ENCODE assay signal across 10 cellular contexts in the genomic region with DNA sequence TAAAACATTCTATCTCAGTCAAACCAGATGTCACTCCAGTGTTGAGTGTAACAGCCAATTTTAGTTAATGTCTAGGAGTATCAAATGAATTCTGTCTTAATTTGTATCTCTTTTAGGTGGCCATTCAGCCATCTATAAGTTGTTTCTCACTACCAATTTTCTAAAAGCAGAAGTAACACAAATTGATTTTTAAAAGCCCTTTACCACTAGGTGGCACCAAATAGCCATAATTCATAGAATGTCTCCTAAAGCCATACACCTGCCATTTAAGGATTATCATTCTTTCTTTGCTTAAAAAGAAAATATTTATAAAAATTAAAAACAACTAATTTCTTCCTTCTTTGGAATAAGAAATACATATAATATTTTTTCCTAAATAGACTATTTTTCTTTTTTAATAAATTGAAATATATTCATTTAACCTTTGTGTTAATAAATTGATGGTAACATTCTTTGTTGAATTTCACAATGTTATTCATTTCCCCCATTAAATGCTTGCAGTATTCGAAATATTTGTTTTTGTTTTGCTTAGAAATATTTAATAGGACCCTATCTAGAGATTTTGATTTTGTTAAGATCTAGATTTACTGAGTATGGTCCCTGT.
DNase-seq lines count a peak whose midpoint lies in the region; ATAC-seq, FAIRE-seq and TF ChIP-seq lines count a peak whose summit lies in the region.
"Had no signal": no experiment of that assay in that cellular context is flagged by ENCODE, and none has a peak within 500 bp of the region (broad histone marks: within the 10 kb centered on the region; RNA-seq: fewer than 3 reads in every experiment).

No MANE protein-coding gene starts in this region.

- FAIRE-seq in colon (lab: Jason Lieb, UNC) = peak; percentile 87

- no peaks in the 10 kb centered on the region for H3F3A ChIP-seq in OCI-LY1 (ENCODE audit: insufficient read depth, low read length)

- no peak overlapping the region for H2BK15ac ChIP-seq in mesendoderm (replicated peaks; ENCODE audit: low read depth)

- DNase-seq in NCI-H510A treated with DMSO at 0.1 percent for 48 hours (lab: John Stamatoyannopoulos, UW) (peak; percentile 41), NCI-H510A (lab: John Stamatoyannopoulos, UW) (no peak), mesendoderm (peak; percentile 58)
- DNase-seq in stimulated activated naive CD4-positive, alpha-beta T cell treated with Interleukin-2 at 50 U/mL for 16 hours (lab: John Stamatoyannopoulos, UW) = no peak

- no CpG with 5 or more reads among the region's 1 CpG for WGBS in mesendoderm (ENCODE audit: extremely low coverage, insufficient coverage, low lambda C conversion rate)

- TF ChIP-seq EP300 in Ishikawa (IDR thresholded peaks at IDR 0.05; ENCODE audit: borderline replicate concordance) = no peak

- no peak overlapping the region for H2BK5ac ChIP-seq in mesendoderm (ENCODE audit: low read length)

- no peak overlapping the region for H3K4me2 ChIP-seq in OCI-LY1 (ENCODE audit: low read length)
- no peak overlapping the region for H3K4me2 ChIP-seq in mesendoderm (ENCODE audit: low read length)
- H3K4me2 ChIP-seq: BLaER1 had no signal

- H2BK120ac ChIP-seq in mesendoderm (ENCODE audit: low read depth, low read length) = no peak overlapping the region

- no peak overlapping the region for H2AFZ ChIP-seq in OCI-LY1 (ENCODE audit: low read length)

- H3K27ac ChIP-seq in OCI-LY1 (ENCODE audit: low read depth, low read length, poor library complexity, severe bottlenecking) (no peak overlapping the region), mesendoderm (ENCODE audit: low read depth, low read length) (no peak overlapping the region)
- H3K27ac ChIP-seq: BLaER1 had no signal

- no peak overlapping the region for H3K56ac ChIP-seq in mesendoderm (ENCODE audit: low read length)

- H3K9ac ChIP-seq in OCI-LY1 (ENCODE audit: low read length) = no peak overlapping the region
- no peak overlapping the region for H3K9ac ChIP-seq in mesendoderm (ENCODE audit: low read length)
- H3K9ac ChIP-seq: BLaER1 had no signal

- H3K36me3 ChIP-seq in OCI-LY1 (ENCODE audit: insufficient read depth, low read length) = no peaks in the 10 kb centered on the region
- H3K36me3 ChIP-seq in mesendoderm (ENCODE audit: control insufficient read depth, insufficient read depth, low read length) = no peaks in the 10 kb centered on the region
- H3K36me3 ChIP-seq: BLaER1 had no signal

- H4K8ac ChIP-seq in mesendoderm (ENCODE audit: low read depth, low read length) = no peak overlapping the region

- peak; percentile 72 for TF ChIP-seq RAD21 in Ishikawa (IDR thresholded peaks at IDR 0.05; ENCODE audit: low read depth)

- H4K5ac ChIP-seq in mesendoderm (ENCODE audit: low read length) = no peak overlapping the region

- H3K4me3 ChIP-seq in OCI-LY1 (ENCODE audit: low read depth, low read length, poor library complexity, severe bottlenecking) (no peak overlapping the region), mesendoderm (ENCODE audit: low read length) (no peak overlapping the region)
- H3K4me3 ChIP-seq: BLaER1 had no signal

- H3K23ac ChIP-seq in mesendoderm (ENCODE audit: low read length) = no peak overlapping the region

- H3K9me3 ChIP-seq in OCI-LY1 (ENCODE audit: low read length) = no peaks in the 10 kb centered on the region
- H3K9me3 ChIP-seq: BLaER1 had no signal

- H3K4me1 ChIP-seq in OCI-LY1 (ENCODE audit: insufficient read depth, low read length, severe bottlenecking) = no peaks in the 10 kb centered on the region
- H3K4me1 ChIP-seq in mesendoderm (ENCODE audit: control insufficient read depth, low read depth, low read length) = no peaks in the 10 kb centered on the region
- H3K4me1 ChIP-seq: BLaER1 had no signal

- peak; percentile 91 for ATAC-seq in GM21619 (IDR thresholded peaks at IDR 0.05; ENCODE audit: unreplicated experiment)
- ATAC-seq: stimulated activated naive CD8-positive, alpha-beta T cell treated with anti-CD3 and anti-CD28 coated beads, Interleukin-15, amount 100 ng/mL, for 72 hours had no signal

- no peaks in the 10 kb centered on the region for H3K79me1 ChIP-seq in mesendoderm (ENCODE audit: low read length)

- H3K18ac ChIP-seq in mesendoderm (ENCODE audit: low read length) = no peak overlapping the region

- H3K79me2 ChIP-seq in OCI-LY1 (ENCODE audit: insufficient read depth, low read length) (no peaks in the 10 kb centered on the region), mesendoderm (ENCODE audit: control insufficient read depth, insufficient read depth, low read length) (no peaks in the 10 kb centered on the region)

- no peak overlapping the region for H3K4ac ChIP-seq in mesendoderm (ENCODE audit: low read depth, low read length)

- peak; percentile 87 for TF ChIP-seq CTCF in OCI-LY1 (IDR thresholded peaks at IDR 0.05; ENCODE audit: low read length)

- no peaks in the 10 kb centered on the region for H3K9me2 ChIP-seq in OCI-LY1 (ENCODE audit: low read depth, low read length)

- H3K27me3 ChIP-seq in OCI-LY1 (ENCODE audit: insufficient read depth, low read length) (no peaks in the 10 kb centered on the region), mesendoderm (ENCODE audit: insufficient read depth, low read length, poor library complexity) (no peaks in the 10 kb centered on the region)
- H3K27me3 ChIP-seq: BLaER1 had no signal

- H4K20me1 ChIP-seq in OCI-LY1 (ENCODE audit: insufficient read depth, low read length) = no peaks in the 10 kb centered on the region
- H4K20me1 ChIP-seq: BLaER1 had no signal

- no peak overlapping the region for H2AK5ac ChIP-seq in mesendoderm (ENCODE audit: low read length)

TF ChIP-seq in Ishikawa, 13 proteins besides CTCF, POLR2A, EP300 and RAD21:
- TF ChIP-seq TCF12 (IDR thresholded peaks at IDR 0.05; ENCODE audit: low read depth) (no peak), YY1 (IDR thresholded peaks at IDR 0.05; ENCODE audit: low read depth) (no peak), ZBTB7A (IDR thresholded peaks at IDR 0.05; ENCODE audit: low read depth) (no peak)
- TF ChIP-seq, protein P1, sequence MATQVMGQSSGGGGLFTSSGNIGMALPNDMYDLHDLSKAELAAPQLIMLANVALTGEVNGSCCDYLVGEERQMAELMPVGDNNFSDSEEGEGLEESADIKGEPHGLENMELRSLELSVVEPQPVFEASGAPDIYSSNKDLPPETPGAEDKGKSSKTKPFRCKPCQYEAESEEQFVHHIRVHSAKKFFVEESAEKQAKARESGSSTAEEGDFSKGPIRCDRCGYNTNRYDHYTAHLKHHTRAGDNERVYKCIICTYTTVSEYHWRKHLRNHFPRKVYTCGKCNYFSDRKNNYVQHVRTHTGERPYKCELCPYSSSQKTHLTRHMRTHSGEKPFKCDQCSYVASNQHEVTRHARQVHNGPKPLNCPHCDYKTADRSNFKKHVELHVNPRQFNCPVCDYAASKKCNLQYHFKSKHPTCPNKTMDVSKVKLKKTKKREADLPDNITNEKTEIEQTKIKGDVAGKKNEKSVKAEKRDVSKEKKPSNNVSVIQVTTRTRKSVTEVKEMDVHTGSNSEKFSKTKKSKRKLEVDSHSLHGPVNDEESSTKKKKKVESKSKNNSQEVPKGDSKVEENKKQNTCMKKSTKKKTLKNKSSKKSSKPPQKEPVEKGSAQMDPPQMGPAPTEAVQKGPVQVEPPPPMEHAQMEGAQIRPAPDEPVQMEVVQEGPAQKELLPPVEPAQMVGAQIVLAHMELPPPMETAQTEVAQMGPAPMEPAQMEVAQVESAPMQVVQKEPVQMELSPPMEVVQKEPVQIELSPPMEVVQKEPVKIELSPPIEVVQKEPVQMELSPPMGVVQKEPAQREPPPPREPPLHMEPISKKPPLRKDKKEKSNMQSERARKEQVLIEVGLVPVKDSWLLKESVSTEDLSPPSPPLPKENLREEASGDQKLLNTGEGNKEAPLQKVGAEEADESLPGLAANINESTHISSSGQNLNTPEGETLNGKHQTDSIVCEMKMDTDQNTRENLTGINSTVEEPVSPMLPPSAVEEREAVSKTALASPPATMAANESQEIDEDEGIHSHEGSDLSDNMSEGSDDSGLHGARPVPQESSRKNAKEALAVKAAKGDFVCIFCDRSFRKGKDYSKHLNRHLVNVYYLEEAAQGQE (IDR thresholded peaks at IDR 0.05; ENCODE audit: low read depth) = no peak
TF ChIP-seq in Ishikawa: peak in this region for 0.

Comparison
In these comparisons a context has a peak if more than half of its experiments do, and no peak if none do; other contexts are left out.
1. DNase-seq: peak in NCI-H510A treated with DMSO at 0.1 percent for 48 hours (single experiment) and mesendoderm (single experiment); none in NCI-H510A (single experiment) and stimulated activated naive CD4-positive, alpha-beta T cell treated with Interleukin-2 at 50 U/mL for 16 hours (single experiment).